Comparison of ENCODE assay signal across 7 cellular contexts in the genomic region with DNA sequence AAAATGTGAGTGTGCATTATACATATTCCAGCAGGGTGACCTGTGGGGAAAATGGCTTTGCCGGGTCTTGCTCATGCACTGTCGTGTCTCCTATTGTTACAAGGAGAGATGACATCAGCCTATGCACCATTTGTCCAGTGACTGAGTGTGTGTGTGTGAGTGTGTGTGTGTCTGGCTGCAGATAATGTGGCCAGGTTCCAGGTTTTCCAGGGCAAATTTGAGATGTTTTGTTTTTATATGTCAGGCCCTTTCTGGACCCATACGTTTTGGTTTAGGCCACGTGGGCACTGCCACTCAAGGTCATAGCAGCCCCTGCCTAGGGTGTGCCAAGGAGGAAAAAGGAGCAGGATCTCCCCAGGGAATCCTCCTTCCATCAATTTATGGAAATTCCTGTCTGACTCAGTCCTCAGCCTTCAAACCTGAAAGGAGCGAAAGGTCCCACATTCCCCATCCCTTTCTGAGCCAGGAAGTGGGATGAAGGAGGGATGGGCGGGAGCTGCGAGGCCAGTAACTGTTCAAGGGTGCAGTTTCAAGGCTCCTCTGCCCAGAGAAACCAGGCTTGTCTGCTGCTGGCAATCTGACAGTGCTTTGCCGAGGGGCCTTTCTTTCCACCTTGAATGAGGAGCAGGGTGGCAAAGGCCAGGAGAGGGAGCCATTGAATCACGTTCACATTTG.
A peak's percentile ranks its signal among the peaks of the same experiment; 100 is the strongest.
DNase-seq lines count a peak whose midpoint lies in the region; ATAC-seq and TF ChIP-seq lines count a peak whose summit lies in the region.

No MANE protein-coding gene starts in this region.

- peak; percentile 77 for TF ChIP-seq CTCF in epithelial cell of esophagus (IDR thresholded peaks at IDR 0.05; ENCODE audit: insufficient read depth, low read depth, low read length, missing control alignments)
- peak; percentile 74 for TF ChIP-seq CTCF in neural progenitor cell (IDR thresholded peaks at IDR 0.05)

- no peak overlapping the region for H3K9ac ChIP-seq in neural progenitor cell

- H4K20me1 ChIP-seq in neural progenitor cell (ENCODE audit: low read depth): no peaks in the 10 kb centered on the region

- ATAC-seq in HG03342 (IDR thresholded peaks at IDR 0.05; ENCODE audit: unreplicated experiment): no peak

- DNase-seq in ELF-1 (ENCODE audit: low read depth, low spot score) (peak; percentile 68), Kasumi-1 (lab: John Stamatoyannopoulos, UW) (peak; percentile 53 to 65), RPMI7951 (ENCODE audit: low read depth) (peak; percentile 79), epithelial cell of esophagus (ENCODE audit: low read depth) (peak; percentile 88), neural progenitor cell (ENCODE audit: low spot score) (peak; percentile 73)
- no peak for DNase-seq in activated CD8-positive, alpha-beta memory T cell treated with anti-CD3 and anti-CD28 coated beads, Interleukin-2, amount 50 U/mL, for 48 hours

- H3K9me3 Mint-ChIP-seq in neural progenitor cell: no peaks in the 10 kb centered on the region

- H2AFZ ChIP-seq in neural progenitor cell (replicated peaks): peak overlapping the region; percentile 37

- no peak overlapping the region for H3K4me3 ChIP-seq in epithelial cell of esophagus (ENCODE audit: low read length)
- H3K4me3 ChIP-seq in neural progenitor cell: no peak overlapping the region

- no peak overlapping the region for H3K27ac Mint-ChIP-seq in neural progenitor cell

- no peaks in the 10 kb centered on the region for H3K27me3 ChIP-seq in neural progenitor cell

- H3K9me3 ChIP-seq in neural progenitor cell (ENCODE audit: low read depth): no peaks in the 10 kb centered on the region

- H3K79me2 ChIP-seq in neural progenitor cell (ENCODE audit: low read depth): no peaks in the 10 kb centered on the region

- no peak overlapping the region for H3K4me3 Mint-ChIP-seq in neural progenitor cell

- no peaks in the 10 kb centered on the region for H3K36me3 ChIP-seq in neural progenitor cell

- H3K27me3 Mint-ChIP-seq in neural progenitor cell (ENCODE audit: insufficient read depth, low read depth): peaks cover 16% of the 10 kb centered on the region

- no peak overlapping the region for H3K4me2 ChIP-seq in neural progenitor cell

- H3K36me3 Mint-ChIP-seq in neural progenitor cell: no peaks in the 10 kb centered on the region

- peaks cover 41% of the 10 kb centered on the region for H3K4me1 Mint-ChIP-seq in neural progenitor cell

- no peak overlapping the region for H3K27ac ChIP-seq in neural progenitor cell

- no peaks in the 10 kb centered on the region for H3F3A ChIP-seq in neural progenitor cell (ENCODE audit: low read depth)

- peaks cover 24% of the 10 kb centered on the region for H3K4me1 ChIP-seq in neural progenitor cell
